In the genomic region with DNA sequence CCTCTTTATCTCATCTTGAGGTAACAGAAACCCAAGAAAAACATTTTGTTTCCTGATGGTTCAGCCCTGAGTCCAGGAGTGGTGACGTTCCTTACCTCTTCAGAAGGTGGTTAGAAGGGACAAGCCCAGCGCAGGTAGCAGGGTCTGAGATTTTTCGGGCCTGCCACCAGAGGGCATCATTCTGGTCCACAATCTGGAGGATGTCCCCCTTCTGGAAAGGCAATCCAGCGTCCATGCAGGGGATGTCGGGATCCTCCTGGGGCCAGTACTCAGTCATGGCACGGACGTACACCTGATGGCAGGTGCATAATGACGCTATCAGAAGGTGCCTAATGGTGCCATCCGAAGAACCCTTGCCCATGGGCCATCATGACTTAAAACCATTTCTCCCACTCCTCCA, we compare ENCODE assay signal across 9 cellular contexts. TPM values are rescaled to one million over a fixed set of nuclear protein-coding genes. Genes with fewer than 3 reads are reported as not detected.
A peak's percentile ranks its signal among the peaks of the same experiment; 100 is the strongest.
DNase-seq lines count a peak whose midpoint lies in the region; ATAC-seq and TF ChIP-seq lines count a peak whose summit lies in the region.
"Had no signal": no experiment of that assay in that cellular context is flagged by ENCODE, and none has a peak within 500 bp of the region (broad histone marks: within the 10 kb centered on the region; RNA-seq: fewer than 3 reads in every experiment).

No MANE protein-coding gene starts in this region.

- no peaks in the 10 kb centered on the region for H3K27me3 ChIP-seq in body of pancreas
- H3K27me3 ChIP-seq: thyroid gland had no signal

- no peak overlapping the region for H3K4me3 Mint-ChIP-seq in activated CD4-positive, alpha-beta memory T cell treated with anti-CD3 and anti-CD28 coated beads for 36 hours
- no peak overlapping the region for H3K4me3 Mint-ChIP-seq in activated CD4-positive, alpha-beta memory T cell treated with anti-CD3 and anti-CD28 coated beads, Interleukin-2, amount 10 ng/mL, durations not matched to agents 7 days and 5 days
- no peak overlapping the region for H3K4me3 Mint-ChIP-seq in osteocyte (ENCODE audit: unreplicated experiment)

- CTCF ChIA-PET in activated CD4-positive, alpha-beta memory T cell treated with anti-CD3 and anti-CD28 coated beads for 36 hours (lab: Charles Lee), result interaction anchor here (1.4 kb wide), 1 partner anchor 207 kb away, joined by 4 read pairs; no protein-coding TSS in a partner anchor
- CTCF ChIA-PET in activated CD4-positive, alpha-beta memory T cell treated with anti-CD3 and anti-CD28 coated beads, Interleukin-2, amount 10 ng/mL, durations not matched to agents 7 days and 5 days (lab: Charles Lee), result interaction anchor here (1.0 kb wide), 1 partner anchor 12 kb away, joined by 3 read pairs; no protein-coding TSS in a partner anchor

- H3K36me3 Mint-ChIP-seq in activated CD4-positive, alpha-beta memory T cell treated with anti-CD3 and anti-CD28 coated beads for 36 hours, result no peaks in the 10 kb centered on the region
- no peaks in the 10 kb centered on the region for H3K36me3 Mint-ChIP-seq in activated CD4-positive, alpha-beta memory T cell treated with anti-CD3 and anti-CD28 coated beads, Interleukin-2, amount 10 ng/mL, durations not matched to agents 7 days and 5 days (ENCODE audit: low read depth)
- peaks cover 6% of the 10 kb centered on the region for H3K36me3 Mint-ChIP-seq in osteocyte (ENCODE audit: unreplicated experiment)

- WGBS in body of pancreas, 2 donors, result 46 to 48% methylated on average over 4 to 9 of the region's 9 CpGs

- H3K9me3 ChIP-seq in body of pancreas, result no peaks in the 10 kb centered on the region
- H3K9me3 ChIP-seq: thyroid gland had no signal

- no peaks in the 10 kb centered on the region for H3K4me1 ChIP-seq in body of pancreas
- H3K4me1 ChIP-seq: thyroid gland had no signal

- H3K27me3 Mint-ChIP-seq in activated CD4-positive, alpha-beta memory T cell treated with anti-CD3 and anti-CD28 coated beads for 36 hours, result peaks cover 7% of the 10 kb centered on the region
- H3K27me3 Mint-ChIP-seq in activated CD4-positive, alpha-beta memory T cell treated with anti-CD3 and anti-CD28 coated beads, Interleukin-2, amount 10 ng/mL, durations not matched to agents 7 days and 5 days, result peaks cover 4% of the 10 kb centered on the region
- no peaks in the 10 kb centered on the region for H3K27me3 Mint-ChIP-seq in osteocyte (ENCODE audit: unreplicated experiment)

- no peaks in the 10 kb centered on the region for H3K4me1 Mint-ChIP-seq in activated CD4-positive, alpha-beta memory T cell treated with anti-CD3 and anti-CD28 coated beads for 36 hours (ENCODE audit: low read depth)
- no peaks in the 10 kb centered on the region for H3K4me1 Mint-ChIP-seq in activated CD4-positive, alpha-beta memory T cell treated with anti-CD3 and anti-CD28 coated beads, Interleukin-2, amount 10 ng/mL, durations not matched to agents 7 days and 5 days
- no peaks in the 10 kb centered on the region for H3K4me1 Mint-ChIP-seq in osteocyte (ENCODE audit: unreplicated experiment)

- H3K4me3 ChIP-seq in body of pancreas, result no peak overlapping the region
- H3K4me3 ChIP-seq: thyroid gland had no signal

- ATAC-seq in body of pancreas (no peak), HG03439 (IDR thresholded peaks at IDR 0.05; ENCODE audit: unreplicated experiment) (no peak), HG03159 (IDR thresholded peaks at IDR 0.05; ENCODE audit: unreplicated experiment) (no peak)

- DNase-seq in activated CD4-positive, alpha-beta memory T cell treated with anti-CD3 and anti-CD28 coated beads for 36 hours, result peak; percentile 30
- no peak for DNase-seq in activated CD4-positive, alpha-beta memory T cell treated with anti-CD3 and anti-CD28 coated beads, Interleukin-2, amount 10 ng/mL, durations not matched to agents 7 days and 5 days
- peak in 2 of 4 donors; percentile 7 to 11 for DNase-seq in body of pancreas
- no peak for DNase-seq in osteocyte (ENCODE audit: extremely low spot score, unreplicated experiment)
- no peak for DNase-seq in LoVo (ENCODE audit: low spot score)

- H3K9me3 Mint-ChIP-seq in activated CD4-positive, alpha-beta memory T cell treated with anti-CD3 and anti-CD28 coated beads for 36 hours, result no peaks in the 10 kb centered on the region
- H3K9me3 Mint-ChIP-seq in activated CD4-positive, alpha-beta memory T cell treated with anti-CD3 and anti-CD28 coated beads, Interleukin-2, amount 10 ng/mL, durations not matched to agents 7 days and 5 days, result no peaks in the 10 kb centered on the region
- H3K9me3 Mint-ChIP-seq in osteocyte (ENCODE audit: unreplicated experiment), result no peaks in the 10 kb centered on the region

- TF ChIP-seq POLR2A in body of pancreas (IDR thresholded peaks at IDR 0.05), result no peak

- intact Hi-C loops in activated CD4-positive, alpha-beta memory T cell treated with anti-CD3 and anti-CD28 coated beads for 36 hours (cut with micrococcal nuclease), result no loop called here
- intact Hi-C loops in body of pancreas (cut with DNase I), result no loop called here

- H3K27ac Mint-ChIP-seq in activated CD4-positive, alpha-beta memory T cell treated with anti-CD3 and anti-CD28 coated beads for 36 hours, result no peak overlapping the region
- H3K27ac Mint-ChIP-seq in activated CD4-positive, alpha-beta memory T cell treated with anti-CD3 and anti-CD28 coated beads, Interleukin-2, amount 10 ng/mL, durations not matched to agents 7 days and 5 days, result no peak overlapping the region
- H3K27ac Mint-ChIP-seq in osteocyte (ENCODE audit: unreplicated experiment), result no peak overlapping the region

- TF ChIP-seq CTCF in body of pancreas (IDR thresholded peaks at IDR 0.05) (peak in 4 of 7 experiments; percentile 8 to 22 (median 16)), osteocyte (IDR thresholded peaks at IDR 0.05) (peak; percentile 32)

- no peaks in the 10 kb centered on the region for H3K36me3 ChIP-seq in body of pancreas (replicated peaks in 1 of 2; ENCODE audit: insufficient read depth in 1 of 2, low read depth in 2 of 2)
- H3K36me3 ChIP-seq: thyroid gland had no signal

- POLR2A ChIA-PET in activated CD4-positive, alpha-beta memory T cell treated with anti-CD3 and anti-CD28 coated beads for 36 hours (lab: Charles Lee), result no interaction called here
- POLR2A ChIA-PET in activated CD4-positive, alpha-beta memory T cell treated with anti-CD3 and anti-CD28 coated beads, Interleukin-2, amount 10 ng/mL, durations not matched to agents 7 days and 5 days (lab: Charles Lee), result no interaction called here

- no peak overlapping the region for H3K27ac ChIP-seq in body of pancreas
- H3K27ac ChIP-seq: thyroid gland had no signal

- no peak for TF ChIP-seq EP300 in Ishikawa (IDR thresholded peaks at IDR 0.05; ENCODE audit: borderline replicate concordance)

- peak; percentile 37 for TF ChIP-seq RAD21 in Ishikawa (IDR thresholded peaks at IDR 0.05; ENCODE audit: low read depth)

TF ChIP-seq in Ishikawa, 13 proteins besides CTCF, POLR2A, EP300 and RAD21:
- TF ChIP-seq TEAD4 (IDR thresholded peaks at IDR 0.05) (no peak), NFIC (IDR thresholded peaks at IDR 0.05) (no peak), ZBTB7A (IDR thresholded peaks at IDR 0.05; ENCODE audit: low read depth) (no peak), FOXM1 (IDR thresholded peaks at IDR 0.05; ENCODE audit: borderline replicate concordance, low read depth) (no peak), EGR1 (IDR thresholded peaks at IDR 0.05) (no peak), YY1 (IDR thresholded peaks at IDR 0.05; ENCODE audit: low read depth) (no peak), CREB1 (IDR thresholded peaks at IDR 0.05; ENCODE audit: low read depth) (no peak), CEBPB (IDR thresholded peaks at IDR 0.05) (no peak), TCF12 (IDR thresholded peaks at IDR 0.05; ENCODE audit: low read depth) (no peak), TAF1 (IDR thresholded peaks at IDR 0.05; ENCODE audit: low read depth) (no peak)
- TF ChIP-seq, protein P1, sequence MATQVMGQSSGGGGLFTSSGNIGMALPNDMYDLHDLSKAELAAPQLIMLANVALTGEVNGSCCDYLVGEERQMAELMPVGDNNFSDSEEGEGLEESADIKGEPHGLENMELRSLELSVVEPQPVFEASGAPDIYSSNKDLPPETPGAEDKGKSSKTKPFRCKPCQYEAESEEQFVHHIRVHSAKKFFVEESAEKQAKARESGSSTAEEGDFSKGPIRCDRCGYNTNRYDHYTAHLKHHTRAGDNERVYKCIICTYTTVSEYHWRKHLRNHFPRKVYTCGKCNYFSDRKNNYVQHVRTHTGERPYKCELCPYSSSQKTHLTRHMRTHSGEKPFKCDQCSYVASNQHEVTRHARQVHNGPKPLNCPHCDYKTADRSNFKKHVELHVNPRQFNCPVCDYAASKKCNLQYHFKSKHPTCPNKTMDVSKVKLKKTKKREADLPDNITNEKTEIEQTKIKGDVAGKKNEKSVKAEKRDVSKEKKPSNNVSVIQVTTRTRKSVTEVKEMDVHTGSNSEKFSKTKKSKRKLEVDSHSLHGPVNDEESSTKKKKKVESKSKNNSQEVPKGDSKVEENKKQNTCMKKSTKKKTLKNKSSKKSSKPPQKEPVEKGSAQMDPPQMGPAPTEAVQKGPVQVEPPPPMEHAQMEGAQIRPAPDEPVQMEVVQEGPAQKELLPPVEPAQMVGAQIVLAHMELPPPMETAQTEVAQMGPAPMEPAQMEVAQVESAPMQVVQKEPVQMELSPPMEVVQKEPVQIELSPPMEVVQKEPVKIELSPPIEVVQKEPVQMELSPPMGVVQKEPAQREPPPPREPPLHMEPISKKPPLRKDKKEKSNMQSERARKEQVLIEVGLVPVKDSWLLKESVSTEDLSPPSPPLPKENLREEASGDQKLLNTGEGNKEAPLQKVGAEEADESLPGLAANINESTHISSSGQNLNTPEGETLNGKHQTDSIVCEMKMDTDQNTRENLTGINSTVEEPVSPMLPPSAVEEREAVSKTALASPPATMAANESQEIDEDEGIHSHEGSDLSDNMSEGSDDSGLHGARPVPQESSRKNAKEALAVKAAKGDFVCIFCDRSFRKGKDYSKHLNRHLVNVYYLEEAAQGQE (IDR thresholded peaks at IDR 0.05; ENCODE audit: low read depth), result no peak

RNA-seq across cellular contexts. Expression of a gene that starts 17.7 kb away (rescaled TPM):
- not detected for total RNA-seq in activated CD4-positive, alpha-beta memory T cell treated with anti-CD3 and anti-CD28 coated beads for 36 hours
- total RNA-seq in activated CD4-positive, alpha-beta memory T cell treated with anti-CD3 and anti-CD28 coated beads, Interleukin-2, amount 10 ng/mL, durations not matched to agents 7 days and 5 days, result not detected
- total RNA-seq in body of pancreas (not detected), osteocyte (0.52 and 0.83 TPM in 2 replicates)
- total RNA-seq: thyroid gland had no signal

RNA-seq across cellular contexts. Expression of a gene that starts 37.4 kb away (rescaled TPM):
- 10 to 100 TPM; 15.4 to 18.3 TPM for total RNA-seq in activated CD4-positive, alpha-beta memory T cell treated with anti-CD3 and anti-CD28 coated beads for 36 hours
- 10 to 100 TPM; 13.4 to 15.2 TPM for total RNA-seq in activated CD4-positive, alpha-beta memory T cell treated with anti-CD3 and anti-CD28 coated beads, Interleukin-2, amount 10 ng/mL, durations not matched to agents 7 days and 5 days
- total RNA-seq in body of pancreas, result 10 to 100 TPM in 1 of 2 donors, 1 to 10 TPM in 1; 9.3 to 10.5 TPM
- total RNA-seq in osteocyte, result 37.9 and 38.6 TPM in 2 replicates
